14 cellular contexts compared by ENCODE assay signal in genomic region chr1:95287078-95287477, GRCh38. TPM values are rescaled to one million over a fixed set of nuclear protein-coding genes. Genes with fewer than 3 reads are reported as not detected.
DNase-seq lines count a peak whose midpoint lies in the region; ATAC-seq, FAIRE-seq and TF ChIP-seq lines count a peak whose summit lies in the region.
"Had no signal": no experiment of that assay in that cellular context is flagged by ENCODE, and none has a peak within 500 bp of the region (broad histone marks: within the 10 kb centered on the region; RNA-seq: fewer than 3 reads in every experiment).

No MANE protein-coding gene starts in this region.

- ATAC-seq in SK-N-SH treated with all-trans-retinoic acid at 6 μM for 48 hours, result 0 out of 3 replicates have a peak, but pooled peaks have one; percentile 18
- ATAC-seq: activated naive CD8-positive, alpha-beta T cell treated with anti-CD3 and anti-CD28 coated beads, Interleukin-2, amount 50 U/mL, for 24 hours; natural killer cell had no signal

- H3K4me3 ChIP-seq in NB4 (ENCODE audit: low read depth, low read length), result no peak overlapping the region
- H3K4me3 ChIP-seq: dorsolateral prefrontal cortex, Peyer's patch, thoracic aorta had no signal

- no peak for TF ChIP-seq POLR2A in NB4 (IDR thresholded peaks at IDR 0.05; ENCODE audit: extremely low read depth, insufficient read length)

- DNase-seq in NCI-H1092 treated with DMSO at 0.1 percent for 48 hours (lab: John Stamatoyannopoulos, UW) (peak; percentile 36), NCI-H1092 (lab: John Stamatoyannopoulos, UW) (no peak), NB4 (ENCODE audit: low read depth) (peak; percentile 2), myocyte (ENCODE audit: low read depth) (peak; percentile 23), HTR-8/SVneo (ENCODE audit: insufficient read length, low spot score) (no peak), T-helper 9 cell (no peak), EL (no peak)
- DNase-seq: activated naive CD8-positive, alpha-beta T cell treated with anti-CD3 and anti-CD28 coated beads, Interleukin-2, amount 50 U/mL, for 24 hours; dorsolateral prefrontal cortex; natural killer cell; Peyer's patch had no signal

- TF ChIP-seq CTCF in NB4 (IDR thresholded peaks at IDR 0.05; ENCODE audit: low read depth, low read length), result no peak

- no peak for FAIRE-seq in HTR-8/SVneo (lab: Jason Lieb, UNC)
- FAIRE-seq: small intestine had no signal

TF ChIP-seq in SK-N-SH treated with all-trans-retinoic acid at 6 μM for 48 hours, 23 proteins besides CTCF, POLR2A, EP300 and RAD21:
- TF ChIP-seq CSRNP3 (CRISPR knock-in tag; IDR thresholded peaks at IDR 0.05) (no peak), CSDC2 (CRISPR knock-in tag; IDR thresholded peaks at IDR 0.05) (no peak), BACH2 (CRISPR knock-in tag; IDR thresholded peaks at IDR 0.05; ENCODE audit: borderline replicate concordance) (no peak), POU6F1 (CRISPR knock-in tag; IDR thresholded peaks at IDR 0.05; ENCODE audit: borderline replicate concordance, low read depth) (no peak), PATZ1 (CRISPR knock-in tag; IDR thresholded peaks at IDR 0.05; ENCODE audit: borderline replicate concordance) (no peak)
TF ChIP-seq in SK-N-SH treated with all-trans-retinoic acid at 6 μM for 48 hours: peak in this region for 0.

RNA-seq across cellular contexts. Expression of gene RWDD3, which starts 53.1 kb away (rescaled TPM):
- total RNA-seq in myocyte, result 15.2 and 15.7 TPM in 2 replicates
- 12.0 TPM for polyA plus RNA-seq in myocyte (2012)

Comparison
In these comparisons a context has a peak if more than half of its experiments do, and no peak if none do; other contexts are left out.
1. DNase-seq: peak in NCI-H1092 treated with DMSO at 0.1 percent for 48 hours (single experiment), NB4 (single experiment) and myocyte (single experiment); none in NCI-H1092 (single experiment), HTR-8/SVneo (single experiment), T-helper 9 cell (single experiment) and EL (single experiment).